In genomic region chr1:34346128-34346527, GRCh38 we compare ENCODE assay signal across 25 cellular contexts.
DNase-seq lines count a peak whose midpoint lies in the region; ATAC-seq, FAIRE-seq and TF ChIP-seq lines count a peak whose summit lies in the region.
"Had no signal": no experiment of that assay in that cellular context is flagged by ENCODE, and none has a peak within 500 bp of the region (broad histone marks: within the 10 kb centered on the region; RNA-seq: fewer than 3 reads in every experiment).

No MANE protein-coding gene starts in this region.

- H2AFZ ChIP-seq in mammary epithelial cell (ENCODE audit: low read depth, low read length) = no peak overlapping the region

- intact Hi-C loops in lower lobe of right lung (cut with DNase I) = no loop called here
- intact Hi-C loops in mammary epithelial cell (cut with micrococcal nuclease) = no loop called here

- H3K9ac ChIP-seq in mammary epithelial cell (ENCODE audit: insufficient read depth, low read length) = no peak overlapping the region
- H3K9ac ChIP-seq: BLaER1 treated with 17β-estradiol and CSF1 and Interleukin-3, amounts not matched to agents 10 nM and 100 nM had no signal

- no peaks in the 10 kb centered on the region for H3K36me3 ChIP-seq in bronchial epithelial cell (ENCODE audit: control insufficient read depth, insufficient read depth, low read length)
- no peaks in the 10 kb centered on the region for H3K36me3 ChIP-seq in lower lobe of right lung
- H3K36me3 ChIP-seq in mammary epithelial cell (ENCODE audit: insufficient read depth, low read length) = no peaks in the 10 kb centered on the region
- H3K36me3 ChIP-seq: BE2C; BLaER1 treated with 17β-estradiol and CSF1 and Interleukin-3, amounts not matched to agents 10 nM and 100 nM; HAP-1 had no signal

- CTCF ChIA-PET in GM10248 (lab: Yijun Ruan, JAX) = no interaction called here
- CTCF ChIA-PET in mammary epithelial cell (lab: Charles Lee; ENCODE audit: low non-redundant PET) = no interaction called here

- POLR2A ChIA-PET in GM10248 (lab: Yijun Ruan, JAX) = no interaction called here

- no peak overlapping the region for H3K4me3 ChIP-seq in bronchial epithelial cell (ENCODE audit: low read depth, low read length)
- H3K4me3 ChIP-seq in lower lobe of right lung = no peak overlapping the region
- H3K4me3 ChIP-seq in mammary epithelial cell (replicated peaks in 1 of 3; ENCODE audit: insufficient read depth in 1 of 3, low read depth in 2 of 3, low read length in 3 of 3) = no peak overlapping the region
- H3K4me3 ChIP-seq: A549; BLaER1 treated with 17β-estradiol and CSF1 and Interleukin-3, amounts not matched to agents 10 nM and 100 nM; HAP-1 had no signal

- in situ Hi-C loops in mammary epithelial cell (cut with MboI; ENCODE audit: low sequenced_read_pairs in 2 of 2) = no loop called here

- WGBS in mammary epithelial cell (ENCODE audit: low coverage, missing lambda C conversion rate) = 21% methylated on average over 3 of the region's 3 CpGs

- no TSS peak for BruUV-seq in mammary epithelial cell (replicated peaks; lab: Mats Ljungman, UMichigan)

- H3K9me3 ChIP-seq in lower lobe of right lung (no peaks in the 10 kb centered on the region), mammary epithelial cell (replicated peaks; ENCODE audit: insufficient read depth, low read length) (peaks cover 2% of the 10 kb centered on the region)
- H3K9me3 ChIP-seq: A549; BE2C; BLaER1 treated with 17β-estradiol and CSF1 and Interleukin-3, amounts not matched to agents 10 nM and 100 nM; HAP-1 had no signal

- no peak overlapping the region for H3K4me2 ChIP-seq in mammary epithelial cell (ENCODE audit: insufficient read depth, low read depth, low read length)
- H3K4me2 ChIP-seq: A549; BLaER1 treated with 17β-estradiol and CSF1 and Interleukin-3, amounts not matched to agents 10 nM and 100 nM had no signal

- peak; percentile 35 to 82 for ATAC-seq in lower lobe of right lung
- no peak for ATAC-seq in HG02852 (IDR thresholded peaks at IDR 0.05; ENCODE audit: unreplicated experiment)
- ATAC-seq: A549 had no signal

- no peak overlapping the region for H3K27ac ChIP-seq in lower lobe of right lung
- no peak overlapping the region for H3K27ac ChIP-seq in mammary epithelial cell (ENCODE audit: insufficient read depth, low read depth, low read length)
- H3K27ac ChIP-seq: A549; BLaER1 treated with 17β-estradiol and CSF1 and Interleukin-3, amounts not matched to agents 10 nM and 100 nM had no signal

- no peaks in the 10 kb centered on the region for H4K20me1 ChIP-seq in mammary epithelial cell (ENCODE audit: insufficient read depth, low read length)
- H4K20me1 ChIP-seq: BLaER1 treated with 17β-estradiol and CSF1 and Interleukin-3, amounts not matched to agents 10 nM and 100 nM had no signal

- no peaks in the 10 kb centered on the region for H3K4me1 ChIP-seq in lower lobe of right lung
- no peaks in the 10 kb centered on the region for H3K4me1 ChIP-seq in mammary epithelial cell (ENCODE audit: insufficient read depth, low read length)
- H3K4me1 ChIP-seq: A549; BE2C; BLaER1 treated with 17β-estradiol and CSF1 and Interleukin-3, amounts not matched to agents 10 nM and 100 nM; HAP-1 had no signal

- dilution Hi-C loops in mammary epithelial cell (cut with HindIII; ENCODE audit: low sequenced_read_pairs) = no loop called here

- FAIRE-seq in bronchial epithelial cell (lab: Jason Lieb, UNC) = peak; percentile 18
- FAIRE-seq in HTR-8/SVneo (lab: Jason Lieb, UNC) = no peak
- FAIRE-seq: A549, GM12891, GM18507, H54 had no signal

- peak; percentile 80 for DNase-seq in DMS79 treated with DMSO at 0.1 percent for 48 hours (lab: John Stamatoyannopoulos, UW)
- no peak for DNase-seq in bronchial epithelial cell (ENCODE audit: low read depth)
- DNase-seq in lower lobe of right lung = no peak
- DNase-seq in GM10248 (ENCODE audit: extremely low spot score) = no peak
- DNase-seq in mammary epithelial cell = no peak
- no peak for DNase-seq in HTR-8/SVneo (ENCODE audit: insufficient read length, low spot score)
- DNase-seq: 8988T; ACHN; AML-193; BE2C; Calu3; CD4-positive, alpha-beta T cell; CD8-positive, alpha-beta memory T cell; DMS53; EL; GDM1; GOT3; HFFc6 had no signal

- no peaks in the 10 kb centered on the region for H3K79me2 ChIP-seq in mammary epithelial cell (ENCODE audit: insufficient read depth, low read length)

- H3K27me3 ChIP-seq in bronchial epithelial cell (ENCODE audit: control insufficient read depth, insufficient read depth, low read length) = no peaks in the 10 kb centered on the region
- H3K27me3 ChIP-seq in lower lobe of right lung (ENCODE audit: low read depth) = no peaks in the 10 kb centered on the region
- H3K27me3 ChIP-seq in mammary epithelial cell (ENCODE audit: insufficient read depth, low read length) = no peaks in the 10 kb centered on the region
- H3K27me3 ChIP-seq: BE2C; BLaER1 treated with 17β-estradiol and CSF1 and Interleukin-3, amounts not matched to agents 10 nM and 100 nM had no signal

- TF ChIP-seq CTCF in bronchial epithelial cell (IDR thresholded peaks at IDR 0.05; ENCODE audit: insufficient read depth, low read length, severe bottlenecking) = no peak
- TF ChIP-seq CTCF in lower lobe of right lung (IDR thresholded peaks at IDR 0.05) = no peak
- TF ChIP-seq CTCF in GM10248 (IDR thresholded peaks at IDR 0.05; ENCODE audit: control extremely low read depth, extremely low read depth, low read depth, missing control alignments) = no peak
- TF ChIP-seq CTCF in mammary epithelial cell (conservative IDR thresholded peaks at IDR 0.05 in 1 of 2, IDR thresholded peaks at IDR 0.05 in 1 of 2; ENCODE audit: extremely low read depth in 1 of 2, insufficient read depth in 1 of 2, low read depth in 1 of 2, low read length in 2 of 2) = no peak
